ENCODE assay signal across 1 cellular context in the genomic region with DNA sequence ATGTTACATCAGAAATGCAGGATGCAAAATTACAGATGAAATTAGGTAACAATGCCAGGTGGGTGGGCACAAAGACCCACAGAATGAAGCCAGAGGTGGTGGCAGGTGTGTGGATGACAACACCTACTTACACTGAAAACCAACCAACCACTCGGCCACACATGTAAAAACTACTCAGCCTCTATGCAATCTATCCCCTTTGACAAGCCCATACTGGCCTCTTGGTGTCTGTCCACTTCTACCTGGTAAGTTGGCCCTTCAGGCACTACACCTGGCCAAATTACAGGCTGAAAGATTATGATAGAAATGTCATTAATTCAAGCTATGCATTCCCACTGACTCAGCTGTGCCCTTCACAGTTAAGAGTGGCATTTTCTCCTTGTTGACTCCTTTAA.
TF ChIP-seq lines count a peak whose summit lies in the region.

No MANE protein-coding gene starts in this region.

TF ChIP-seq in IMR-90, 13 proteins besides CTCF, POLR2A, EP300 and RAD21:
- TF ChIP-seq NFE2L2 (IDR thresholded peaks at IDR 0.05; ENCODE audit: low read depth, low read length) (no peak), MXI1 (IDR thresholded peaks at IDR 0.05; ENCODE audit: borderline replicate concordance, low read depth, low read length) (no peak), MAZ (IDR thresholded peaks at IDR 0.05; ENCODE audit: borderline replicate concordance, low read depth, low read length) (no peak), CHD1 (IDR thresholded peaks at IDR 0.05; ENCODE audit: low read depth, low read length) (no peak), FOS (IDR thresholded peaks at IDR 0.05; ENCODE audit: low read depth, low read length) (no peak), SMC3 (IDR thresholded peaks at IDR 0.05; ENCODE audit: low read depth, low read length) (no peak), RFX5 (IDR thresholded peaks at IDR 0.05; ENCODE audit: low read depth, low read length) (no peak), MAFK (IDR thresholded peaks at IDR 0.05; ENCODE audit: low read depth, low read length) (no peak), RCOR1 (IDR thresholded peaks at IDR 0.05; ENCODE audit: insufficient replicate concordance, low read length) (no peak), BHLHE40 (IDR thresholded peaks at IDR 0.05; ENCODE audit: low read depth, low read length) (no peak), CEBPB (IDR thresholded peaks at IDR 0.05; ENCODE audit: low read depth, low read length) (no peak)
- TF ChIP-seq, protein P1, sequence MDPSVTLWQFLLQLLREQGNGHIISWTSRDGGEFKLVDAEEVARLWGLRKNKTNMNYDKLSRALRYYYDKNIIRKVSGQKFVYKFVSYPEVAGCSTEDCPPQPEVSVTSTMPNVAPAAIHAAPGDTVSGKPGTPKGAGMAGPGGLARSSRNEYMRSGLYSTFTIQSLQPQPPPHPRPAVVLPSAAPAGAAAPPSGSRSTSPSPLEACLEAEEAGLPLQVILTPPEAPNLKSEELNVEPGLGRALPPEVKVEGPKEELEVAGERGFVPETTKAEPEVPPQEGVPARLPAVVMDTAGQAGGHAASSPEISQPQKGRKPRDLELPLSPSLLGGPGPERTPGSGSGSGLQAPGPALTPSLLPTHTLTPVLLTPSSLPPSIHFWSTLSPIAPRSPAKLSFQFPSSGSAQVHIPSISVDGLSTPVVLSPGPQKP (IDR thresholded peaks at IDR 0.05; ENCODE audit: borderline replicate concordance, low read depth, low read length) = no peak
- TF ChIP-seq, protein P2, sequence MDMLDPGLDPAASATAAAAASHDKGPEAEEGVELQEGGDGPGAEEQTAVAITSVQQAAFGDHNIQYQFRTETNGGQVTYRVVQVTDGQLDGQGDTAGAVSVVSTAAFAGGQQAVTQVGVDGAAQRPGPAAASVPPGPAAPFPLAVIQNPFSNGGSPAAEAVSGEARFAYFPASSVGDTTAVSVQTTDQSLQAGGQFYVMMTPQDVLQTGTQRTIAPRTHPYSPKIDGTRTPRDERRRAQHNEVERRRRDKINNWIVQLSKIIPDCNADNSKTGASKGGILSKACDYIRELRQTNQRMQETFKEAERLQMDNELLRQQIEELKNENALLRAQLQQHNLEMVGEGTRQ (IDR thresholded peaks at IDR 0.05; ENCODE audit: low read depth, low read length) = no peak
